ENCODE assay signal across 18 cellular contexts in genomic region chr12:16946691-16947090, GRCh38.
DNase-seq lines count a peak whose midpoint lies in the region; ATAC-seq and TF ChIP-seq lines count a peak whose summit lies in the region.
"Had no signal": no experiment of that assay in that cellular context is flagged by ENCODE, and none has a peak within 500 bp of the region (broad histone marks: within the 10 kb centered on the region; RNA-seq: fewer than 3 reads in every experiment).

No MANE protein-coding gene starts in this region.

- no peaks in the 10 kb centered on the region for H3K9me3 Mint-ChIP-seq in MCF 10A (ENCODE audit: unreplicated experiment)

- POLR2A ChIA-PET in MCF 10A (lab: Yijun Ruan, JAX), result interaction anchor here (0.7 kb wide), 1 partner anchor 678 kb away, joined by 3 read pairs; no protein-coding TSS in a partner anchor

- no peak for TF ChIP-seq POLR2A in breast epithelium (IDR thresholded peaks at IDR 0.05)

- DNase-seq in MCF 10A (ENCODE audit: unreplicated experiment), result peak; percentile 17
- DNase-seq in breast epithelium (ENCODE audit: low spot score in 2 of 2), result no peak
- DNase-seq in SKM-1 (lab: John Stamatoyannopoulos, UW; ENCODE audit: unreplicated experiment), result peak; percentile 2
- DNase-seq in amniotic epithelial cell (ENCODE audit: low read depth), result peak; percentile 32
- DNase-seq in stimulated activated CD4-positive, alpha-beta T cell treated with anti-CD3 and anti-CD28 coated beads, Interleukin-4, amount 100 ng/mL, for 1 hour, result no peak
- DNase-seq in SJCRH30, result no peak
- DNase-seq: Caco-2; CD4-positive, CD25-positive, alpha-beta regulatory T cell; CD8-positive, alpha-beta T cell; DMS153; DND-41; GM23248; H7; HCEC 1CT had no signal

- H3K4me3 ChIP-seq in breast epithelium, result no peak overlapping the region
- H3K4me3 ChIP-seq in SJCRH30, result no peak overlapping the region
- H3K4me3 ChIP-seq: BLaER1, GM23248 had no signal

- TF ChIP-seq CTCF in MCF 10A (IDR thresholded peaks at IDR 0.05; ENCODE audit: unreplicated experiment), result no peak
- TF ChIP-seq CTCF in breast epithelium (IDR thresholded peaks at IDR 0.05), result no peak

- H3K4me1 ChIP-seq in breast epithelium (no peaks in the 10 kb centered on the region), SJCRH30 (no peaks in the 10 kb centered on the region)
- H3K4me1 ChIP-seq: BLaER1, Caco-2 had no signal

- intact Hi-C loops in MCF 10A (cut with micrococcal nuclease) (loop anchor here (10.0 kb wide), 1 partner anchor 208 kb away; no protein-coding TSS in a partner anchor), breast epithelium (cut with DNase I; ENCODE audit: low total_unique reads) (no loop called here)

- H3K36me3 Mint-ChIP-seq in MCF 10A (ENCODE audit: insufficient read depth, unreplicated experiment), result no peaks in the 10 kb centered on the region
- H3K36me3 Mint-ChIP-seq: CD4-positive, CD25-positive, alpha-beta regulatory T cell; CD8-positive, alpha-beta T cell had no signal

- H3K4me3 Mint-ChIP-seq in MCF 10A (ENCODE audit: unreplicated experiment), result no peak overlapping the region
- H3K4me3 Mint-ChIP-seq: B cell; CD4-positive, CD25-positive, alpha-beta regulatory T cell; CD8-positive, alpha-beta T cell had no signal

- BruUV-seq in MCF 10A (replicated peaks; lab: Mats Ljungman, UMichigan), result no TSS peak

- H3K36me3 ChIP-seq in breast epithelium (no peaks in the 10 kb centered on the region), SJCRH30 (no peaks in the 10 kb centered on the region)
- H3K36me3 ChIP-seq: BLaER1 had no signal

- H3K27ac ChIP-seq in breast epithelium, result no peak overlapping the region
- no peak overlapping the region for H3K27ac ChIP-seq in SJCRH30
- H3K27ac ChIP-seq: BLaER1, C4-2B, GM23248 had no signal

- ATAC-seq in GM21526 (IDR thresholded peaks at IDR 0.05; ENCODE audit: low FRiP score, unreplicated experiment), result no peak
- ATAC-seq: CD8-positive, alpha-beta T cell had no signal

- peaks cover 4% of the 10 kb centered on the region for H3K4me1 Mint-ChIP-seq in MCF 10A (ENCODE audit: insufficient read depth, unreplicated experiment)
- H3K4me1 Mint-ChIP-seq: B cell; CD4-positive, CD25-positive, alpha-beta regulatory T cell had no signal

- no peaks in the 10 kb centered on the region for H3K9me3 ChIP-seq in breast epithelium
- no peaks in the 10 kb centered on the region for H3K9me3 ChIP-seq in SJCRH30 (replicated peaks)
- H3K9me3 ChIP-seq: BLaER1, Caco-2 had no signal

- CTCF ChIA-PET in MCF 10A (lab: Yijun Ruan, JAX), result no interaction called here

- peaks cover 24% of the 10 kb centered on the region for H3K27me3 Mint-ChIP-seq in MCF 10A (ENCODE audit: insufficient read depth, unreplicated experiment)
- H3K27me3 Mint-ChIP-seq: B cell; CD4-positive, CD25-positive, alpha-beta regulatory T cell had no signal

- no peak overlapping the region for H3K27ac Mint-ChIP-seq in MCF 10A (ENCODE audit: low read depth, unreplicated experiment)
- H3K27ac Mint-ChIP-seq: B cell; CD4-positive, CD25-positive, alpha-beta regulatory T cell; CD8-positive, alpha-beta T cell had no signal

- H3K27me3 ChIP-seq in breast epithelium (no peaks in the 10 kb centered on the region), SJCRH30 (no peaks in the 10 kb centered on the region)
- H3K27me3 ChIP-seq: BLaER1 had no signal

Comparison
In these comparisons a context has a peak if more than half of its experiments do, and no peak if none do; other contexts are left out.
1. DNase-seq: peak in MCF 10A (single experiment), SKM-1 (single experiment) and amniotic epithelial cell (single experiment); none in breast epithelium (0 of 2), stimulated activated CD4-positive, alpha-beta T cell treated with anti-CD3 and anti-CD28 coated beads, Interleukin-4, amount 100 ng/mL, for 1 hour (single experiment) and SJCRH30 (0 of 2).